Comparison of ENCODE assay signal across 3 cellular contexts in the genomic region with DNA sequence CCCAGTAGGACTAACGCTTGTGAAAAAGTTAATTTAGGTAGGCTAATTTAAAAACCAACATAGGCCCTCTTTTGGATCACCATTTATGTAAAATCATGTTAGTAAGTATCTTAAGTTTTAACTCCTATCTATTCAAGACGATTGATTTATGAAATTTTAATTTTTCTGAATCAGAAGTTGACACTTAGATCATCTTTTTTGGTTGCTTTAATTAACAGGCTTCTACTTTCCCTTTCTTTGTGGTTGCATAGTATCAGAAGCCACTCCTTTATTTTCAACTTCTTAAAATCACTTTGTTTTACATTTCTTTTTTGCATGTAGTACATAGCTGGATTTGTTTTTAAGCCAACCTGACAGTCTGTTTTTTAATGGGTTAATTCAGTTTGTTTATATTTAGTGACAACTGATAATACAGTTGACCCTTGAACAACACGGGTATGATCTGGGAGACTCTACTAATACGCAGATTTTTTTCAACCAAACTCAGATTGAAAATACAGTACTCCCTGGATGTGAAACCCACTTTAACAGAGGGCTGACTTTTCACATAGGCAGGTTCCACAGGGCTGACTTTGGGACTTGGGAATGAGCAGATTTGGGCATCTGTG.
TF ChIP-seq lines count a peak whose summit lies in the region.

No MANE protein-coding gene starts in this region.

TF ChIP-seq in liver, 16 proteins besides CTCF, POLR2A, EP300 and RAD21:
- no peak for TF ChIP-seq TAF1 (conservative IDR thresholded peaks at IDR 0.05)
- TF ChIP-seq, protein P1, sequence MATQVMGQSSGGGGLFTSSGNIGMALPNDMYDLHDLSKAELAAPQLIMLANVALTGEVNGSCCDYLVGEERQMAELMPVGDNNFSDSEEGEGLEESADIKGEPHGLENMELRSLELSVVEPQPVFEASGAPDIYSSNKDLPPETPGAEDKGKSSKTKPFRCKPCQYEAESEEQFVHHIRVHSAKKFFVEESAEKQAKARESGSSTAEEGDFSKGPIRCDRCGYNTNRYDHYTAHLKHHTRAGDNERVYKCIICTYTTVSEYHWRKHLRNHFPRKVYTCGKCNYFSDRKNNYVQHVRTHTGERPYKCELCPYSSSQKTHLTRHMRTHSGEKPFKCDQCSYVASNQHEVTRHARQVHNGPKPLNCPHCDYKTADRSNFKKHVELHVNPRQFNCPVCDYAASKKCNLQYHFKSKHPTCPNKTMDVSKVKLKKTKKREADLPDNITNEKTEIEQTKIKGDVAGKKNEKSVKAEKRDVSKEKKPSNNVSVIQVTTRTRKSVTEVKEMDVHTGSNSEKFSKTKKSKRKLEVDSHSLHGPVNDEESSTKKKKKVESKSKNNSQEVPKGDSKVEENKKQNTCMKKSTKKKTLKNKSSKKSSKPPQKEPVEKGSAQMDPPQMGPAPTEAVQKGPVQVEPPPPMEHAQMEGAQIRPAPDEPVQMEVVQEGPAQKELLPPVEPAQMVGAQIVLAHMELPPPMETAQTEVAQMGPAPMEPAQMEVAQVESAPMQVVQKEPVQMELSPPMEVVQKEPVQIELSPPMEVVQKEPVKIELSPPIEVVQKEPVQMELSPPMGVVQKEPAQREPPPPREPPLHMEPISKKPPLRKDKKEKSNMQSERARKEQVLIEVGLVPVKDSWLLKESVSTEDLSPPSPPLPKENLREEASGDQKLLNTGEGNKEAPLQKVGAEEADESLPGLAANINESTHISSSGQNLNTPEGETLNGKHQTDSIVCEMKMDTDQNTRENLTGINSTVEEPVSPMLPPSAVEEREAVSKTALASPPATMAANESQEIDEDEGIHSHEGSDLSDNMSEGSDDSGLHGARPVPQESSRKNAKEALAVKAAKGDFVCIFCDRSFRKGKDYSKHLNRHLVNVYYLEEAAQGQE (IDR thresholded peaks at IDR 0.05), result no peak
- peak; percentile 21 to 42 for TF ChIP-seq RXRA (IDR thresholded peaks at IDR 0.05)
- TF ChIP-seq NR2F2 (IDR thresholded peaks at IDR 0.05), result no peak
- TF ChIP-seq YY1 (IDR thresholded peaks at IDR 0.05), result no peak
- no peak for TF ChIP-seq EGR1 (IDR thresholded peaks at IDR 0.05; ENCODE audit: low read depth in 2 of 2)
- TF ChIP-seq MAX (IDR thresholded peaks at IDR 0.05), result no peak
- TF ChIP-seq FOXA2 (IDR thresholded peaks at IDR 0.05), result no peak
- TF ChIP-seq HNF4A (conservative IDR thresholded peaks at IDR 0.05), result peak; percentile 49 to 58
- TF ChIP-seq SP1 (IDR thresholded peaks at IDR 0.05), result peak; percentile 51
- no peak for TF ChIP-seq HNF4G (IDR thresholded peaks at IDR 0.05)
- no peak for TF ChIP-seq JUND (IDR thresholded peaks at IDR 0.05)
- TF ChIP-seq FOXA1 (IDR thresholded peaks at IDR 0.05), result no peak
- no peak for TF ChIP-seq ZBTB33 (IDR thresholded peaks at IDR 0.05)
TF ChIP-seq in liver: peak in this region for 3.

TF ChIP-seq in HepG2, 621 proteins besides CTCF, POLR2A, EP300 and RAD21:
- TF ChIP-seq LRRFIP1 (CRISPR knock-in tag; conservative IDR thresholded peaks at IDR 0.05) (no peak), MLX (CRISPR knock-in tag; IDR thresholded peaks at IDR 0.05) (no peak), CENPX (CRISPR knock-in tag; IDR thresholded peaks at IDR 0.05) (no peak), KDM6A (CRISPR knock-in tag; IDR thresholded peaks at IDR 0.05; ENCODE audit: low read depth) (no peak), ZNF737 (CRISPR knock-in tag; IDR thresholded peaks at IDR 0.05; ENCODE audit: borderline replicate concordance) (no peak), TEAD2 (CRISPR knock-in tag; IDR thresholded peaks at IDR 0.05) (no peak), SAP130 (CRISPR knock-in tag; IDR thresholded peaks at IDR 0.05; ENCODE audit: low read depth) (no peak)
- TF ChIP-seq, protein P1 (IDR thresholded peaks at IDR 0.05; ENCODE audit: borderline replicate concordance in 1 of 2, low read depth in 1 of 2, low read length in 2 of 2), result no peak

TF ChIP-seq in GM12878, 131 proteins besides CTCF, POLR2A, EP300 and RAD21 (continues in another document):
- TF ChIP-seq ZBTB40 (IDR thresholded peaks at IDR 0.05; ENCODE audit: borderline replicate concordance), result no peak; the same call in 1 of the 2 replicates
- TF ChIP-seq MEF2A (IDR thresholded peaks at IDR 0.05; ENCODE audit: insufficient read depth, low read depth, low read length), result no peak
- TF ChIP-seq CBX3 (IDR thresholded peaks at IDR 0.05; ENCODE audit: borderline replicate concordance, low read depth), result no peak
- no peak for TF ChIP-seq CREB1 (IDR thresholded peaks at IDR 0.05; ENCODE audit: low read depth)
- TF ChIP-seq ETV6 (conservative IDR thresholded peaks at IDR 0.05 in 1 of 2, IDR thresholded peaks at IDR 0.05 in 1 of 2; ENCODE audit: borderline replicate concordance in 1 of 2, low read depth in 1 of 2), result no peak
- peak; percentile 26; the same call in 1 of the 2 replicates for TF ChIP-seq DPF2 (IDR thresholded peaks at IDR 0.05)
- TF ChIP-seq PAX5 (IDR thresholded peaks at IDR 0.05; ENCODE audit: borderline replicate concordance, low read depth, low read length), result no peak
- TF ChIP-seq, protein P2, sequence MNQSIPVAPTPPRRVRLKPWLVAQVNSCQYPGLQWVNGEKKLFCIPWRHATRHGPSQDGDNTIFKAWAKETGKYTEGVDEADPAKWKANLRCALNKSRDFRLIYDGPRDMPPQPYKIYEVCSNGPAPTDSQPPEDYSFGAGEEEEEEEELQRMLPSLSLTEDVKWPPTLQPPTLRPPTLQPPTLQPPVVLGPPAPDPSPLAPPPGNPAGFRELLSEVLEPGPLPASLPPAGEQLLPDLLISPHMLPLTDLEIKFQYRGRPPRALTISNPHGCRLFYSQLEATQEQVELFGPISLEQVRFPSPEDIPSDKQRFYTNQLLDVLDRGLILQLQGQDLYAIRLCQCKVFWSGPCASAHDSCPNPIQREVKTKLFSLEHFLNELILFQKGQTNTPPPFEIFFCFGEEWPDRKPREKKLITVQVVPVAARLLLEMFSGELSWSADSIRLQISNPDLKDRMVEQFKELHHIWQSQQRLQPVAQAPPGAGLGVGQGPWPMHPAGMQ (IDR thresholded peaks at IDR 0.05; ENCODE audit: borderline replicate concordance), result no peak
- peak; percentile 87 for TF ChIP-seq ATF7 (IDR thresholded peaks at IDR 0.05; ENCODE audit: low read depth)
- no peak for TF ChIP-seq IKZF2 (IDR thresholded peaks at IDR 0.05)
- no peak for TF ChIP-seq SMC3 (IDR thresholded peaks at IDR 0.05; ENCODE audit: borderline replicate concordance, low read length)
- TF ChIP-seq TBL1XR1 (IDR thresholded peaks at IDR 0.05; ENCODE audit: low read depth, low read length), result no peak
- TF ChIP-seq SMAD5 (IDR thresholded peaks at IDR 0.05; ENCODE audit: low read depth), result no peak
- peak; percentile 86 for TF ChIP-seq MTA2 (IDR thresholded peaks at IDR 0.05; ENCODE audit: low read depth)
- TF ChIP-seq YBX1 (IDR thresholded peaks at IDR 0.05), result no peak
- TF ChIP-seq EED (IDR thresholded peaks at IDR 0.05; ENCODE audit: low read depth), result no peak
- TF ChIP-seq SUZ12 (IDR thresholded peaks at IDR 0.05; ENCODE audit: unreplicated experiment), result no peak
- no peak for TF ChIP-seq FOS (IDR thresholded peaks at IDR 0.05; ENCODE audit: borderline replicate concordance, extremely low read depth, insufficient read length)
- TF ChIP-seq, protein P1 (IDR thresholded peaks at IDR 0.05; ENCODE audit: low read depth, low read length), result no peak
- TF ChIP-seq RBBP5 (conservative IDR thresholded peaks at IDR 0.05), result no peak
- no peak for TF ChIP-seq NFIC (IDR thresholded peaks at IDR 0.05; ENCODE audit: low read depth, low read length)
- TF ChIP-seq, protein P3, sequence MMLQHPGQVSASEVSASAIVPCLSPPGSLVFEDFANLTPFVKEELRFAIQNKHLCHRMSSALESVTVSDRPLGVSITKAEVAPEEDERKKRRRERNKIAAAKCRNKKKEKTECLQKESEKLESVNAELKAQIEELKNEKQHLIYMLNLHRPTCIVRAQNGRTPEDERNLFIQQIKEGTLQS (IDR thresholded peaks at IDR 0.05; ENCODE audit: borderline replicate concordance, extremely low read depth, low read depth, low read length), result no peak
- no peak for TF ChIP-seq FOXK2 (IDR thresholded peaks at IDR 0.05)
- TF ChIP-seq SPI1 (IDR thresholded peaks at IDR 0.05; ENCODE audit: borderline replicate concordance, insufficient read depth, low read depth, low read length), result no peak
- TF ChIP-seq USF1 (IDR thresholded peaks at IDR 0.05; ENCODE audit: borderline replicate concordance, extremely low read length, insufficient read depth, low read depth, low read length), result no peak
- no peak for TF ChIP-seq ZSCAN29 (IDR thresholded peaks at IDR 0.05)
